Comparison of ENCODE assay signal across 13 cellular contexts in genomic region chr17:56314026-56314425, GRCh38.
"Had no signal": no experiment of that assay in that cellular context is flagged by ENCODE, and none has a peak within 500 bp of the region (broad histone marks: within the 10 kb centered on the region; RNA-seq: fewer than 3 reads in every experiment).

No MANE protein-coding gene starts in this region.

- H3K4me3 ChIP-seq: gastroesophageal sphincter, heart right ventricle, lower lobe of right lung, psoas muscle, sigmoid colon, thoracic aorta had no signal

- H3K36me3 ChIP-seq: gastroesophageal sphincter, heart right ventricle, lower lobe of right lung, sigmoid colon, thoracic aorta had no signal

- H3K27ac ChIP-seq: gastroesophageal sphincter, heart right ventricle, lower lobe of right lung, psoas muscle, sigmoid colon, thoracic aorta had no signal

- ATAC-seq: gastroesophageal sphincter, heart right ventricle, left cardiac atrium, psoas muscle had no signal

- H3K4me1 ChIP-seq: gastroesophageal sphincter, lower lobe of right lung, psoas muscle, sigmoid colon had no signal

- DNase-seq: activated B cell treated with CpG ODN at 0.5 μM for 24 hours; activated CD4-positive, alpha-beta T cell treated with anti-CD3 and anti-CD28 coated beads, Interleukin-2, amount 10 ng/mL, durations not matched to agents 24 days and 14 days; activated naive CD4-positive, alpha-beta T cell; activated naive CD8-positive, alpha-beta T cell treated with anti-CD3 and anti-CD28 coated beads, Interleukin-2, amount 10 ng/mL, durations not matched to agents 7 days and 5 days; aorta; heart right ventricle; left cardiac atrium; lower lobe of right lung; psoas muscle; sigmoid colon; stimulated activated CD4-positive, alpha-beta T cell treated with anti-CD3 and anti-CD28 coated beads, Interleukin-1b, Interleukin-23, amount 100 ng/mL, for 48 hours had no signal

- H3K27me3 ChIP-seq: gastroesophageal sphincter, sigmoid colon had no signal

- H3K9me3 ChIP-seq: gastroesophageal sphincter, heart right ventricle, lower lobe of right lung, psoas muscle, sigmoid colon, thoracic aorta had no signal
